8 cellular contexts compared by ENCODE assay signal in genomic region chr15:40929730-40930429, GRCh38.
DNase-seq lines count a peak whose midpoint lies in the region; ATAC-seq and TF ChIP-seq lines count a peak whose summit lies in the region.

No MANE protein-coding gene starts in this region.

- peak overlapping the region; percentile 80 for H3K4me3 Mint-ChIP-seq in activated naive CD8-positive, alpha-beta T cell

- peaks cover 27% of the 10 kb centered on the region for H3K27me3 Mint-ChIP-seq in activated naive CD8-positive, alpha-beta T cell

- H3K4me3 ChIP-seq in AG10803 (ENCODE audit: low read length) (peak overlapping the region; percentile 43), skeletal muscle cell (ENCODE audit: low read depth, low read length) (peak overlapping the region; percentile 43)

- TF ChIP-seq CTCF in AG10803 (conservative IDR thresholded peaks at IDR 0.05; ENCODE audit: low read length) = no peak

- no peaks in the 10 kb centered on the region for H3K36me3 Mint-ChIP-seq in activated naive CD8-positive, alpha-beta T cell

- ATAC-seq in HG03432 (IDR thresholded peaks at IDR 0.05; ENCODE audit: unreplicated experiment) = no peak

- DNase-seq in AG10803 (ENCODE audit: low read depth) (peak; percentile 45), HK-2 (ENCODE audit: unreplicated experiment) (peak; percentile 46), hepatic stellate cell (ENCODE audit: low spot score) (peak; percentile 61), skeletal muscle cell (ENCODE audit: low read depth) (no peak), NOMO-1 (lab: John Stamatoyannopoulos, UW; ENCODE audit: unreplicated experiment in 2 of 2) (no peak), midbrain (lab: John Stamatoyannopoulos, UW) (no peak)

- H3K4me1 Mint-ChIP-seq in activated naive CD8-positive, alpha-beta T cell (ENCODE audit: low read depth) = peaks cover 37% of the 10 kb centered on the region

- no peaks in the 10 kb centered on the region for H3K9me3 Mint-ChIP-seq in activated naive CD8-positive, alpha-beta T cell (ENCODE audit: low read depth)

- no peak overlapping the region for H3K27ac Mint-ChIP-seq in activated naive CD8-positive, alpha-beta T cell

Comparison
In these comparisons a context has a peak if more than half of its experiments do, and no peak if none do; other contexts are left out.
1. DNase-seq: peak in AG10803 (single experiment), HK-2 (single experiment) and hepatic stellate cell (single experiment); none in skeletal muscle cell (single experiment), NOMO-1 (0 of 2) and midbrain (single experiment).